In genomic region chr1:70966018-70966638, GRCh38 we compare ENCODE assay signal across 9 cellular contexts.
DNase-seq lines count a peak whose midpoint lies in the region; ATAC-seq, FAIRE-seq and TF ChIP-seq lines count a peak whose summit lies in the region.
"Had no signal": no experiment of that assay in that cellular context is flagged by ENCODE, and none has a peak within 500 bp of the region (broad histone marks: within the 10 kb centered on the region; RNA-seq: fewer than 3 reads in every experiment).

No MANE protein-coding gene starts in this region.

- no peak overlapping the region for H3K4me3 Mint-ChIP-seq in glutamatergic neuron (ENCODE audit: unreplicated experiment)
- H3K4me3 Mint-ChIP-seq in activated T-cell treated with anti-CD3 and anti-CD28 coated beads, Interleukin-2, amount 50 U/mL, for 4 hours: no peak overlapping the region
- H3K4me3 Mint-ChIP-seq: immature natural killer cell had no signal

- TF ChIP-seq POLR2A in GM12891 (IDR thresholded peaks at IDR 0.05; ENCODE audit: low read depth, low read length): no peak

- H3K27ac Mint-ChIP-seq in glutamatergic neuron (ENCODE audit: unreplicated experiment): no peak overlapping the region
- H3K27ac Mint-ChIP-seq: immature natural killer cell had no signal

- H3K9me3 Mint-ChIP-seq in glutamatergic neuron (ENCODE audit: unreplicated experiment): peaks cover 6% of the 10 kb centered on the region
- H3K9me3 Mint-ChIP-seq in activated T-cell treated with anti-CD3 and anti-CD28 coated beads, Interleukin-2, amount 50 U/mL, for 4 hours: peaks cover 3% of the 10 kb centered on the region

- H3K27me3 Mint-ChIP-seq in glutamatergic neuron (ENCODE audit: unreplicated experiment): no peaks in the 10 kb centered on the region
- peaks cover 7% of the 10 kb centered on the region for H3K27me3 Mint-ChIP-seq in activated T-cell treated with anti-CD3 and anti-CD28 coated beads, Interleukin-2, amount 50 U/mL, for 4 hours (ENCODE audit: low read depth)

- DNase-seq in EH (ENCODE audit: low read depth) (peak; percentile 2), NCI-H69 (lab: John Stamatoyannopoulos, UW) (peak; percentile 7), glutamatergic neuron (no peak), globus pallidus (ENCODE audit: low spot score) (no peak), NCI-H1092 (lab: John Stamatoyannopoulos, UW) (no peak), GM12891 (ENCODE audit: insufficient read length, low spot score) (no peak)
- DNase-seq in activated T-cell treated with anti-CD3 and anti-CD28 coated beads, Interleukin-2, amount 50 U/mL, for 4 hours: no peak

- peak; percentile 76 for ATAC-seq in GM21529 (IDR thresholded peaks at IDR 0.05; ENCODE audit: unreplicated experiment)
- ATAC-seq in activated T-cell treated with anti-CD3 and anti-CD28 coated beads, Interleukin-2, amount 50 U/mL, for 4 hours: no peak

- H3K4me1 Mint-ChIP-seq in glutamatergic neuron (ENCODE audit: low read depth, unreplicated experiment): no peaks in the 10 kb centered on the region
- no peaks in the 10 kb centered on the region for H3K4me1 Mint-ChIP-seq in activated T-cell treated with anti-CD3 and anti-CD28 coated beads, Interleukin-2, amount 50 U/mL, for 4 hours (ENCODE audit: low read depth)
- H3K4me1 Mint-ChIP-seq: immature natural killer cell had no signal

- no peak for FAIRE-seq in GM12891 (lab: Jason Lieb, UNC)

- peak; percentile 89 for TF ChIP-seq CTCF in glutamatergic neuron (IDR thresholded peaks at IDR 0.05; ENCODE audit: partially characterized antibody, unreplicated experiment)

- H3K36me3 Mint-ChIP-seq in glutamatergic neuron (ENCODE audit: unreplicated experiment): no peaks in the 10 kb centered on the region
- no peaks in the 10 kb centered on the region for H3K36me3 Mint-ChIP-seq in activated T-cell treated with anti-CD3 and anti-CD28 coated beads, Interleukin-2, amount 50 U/mL, for 4 hours (ENCODE audit: insufficient read depth)

TF ChIP-seq in GM12891, 5 proteins besides CTCF, POLR2A, EP300 and RAD21:
- TF ChIP-seq TAF1 (IDR thresholded peaks at IDR 0.05; ENCODE audit: low read depth, low read length) (no peak), PAX5 (IDR thresholded peaks at IDR 0.05; ENCODE audit: insufficient read depth, low read length, severe bottlenecking) (no peak), POU2F2 (IDR thresholded peaks at IDR 0.05; ENCODE audit: low read depth, low read length) (no peak), SPI1 (IDR thresholded peaks at IDR 0.05; ENCODE audit: low read depth, low read length) (no peak), POLR2AphosphoS5 (IDR thresholded peaks at IDR 0.05; ENCODE audit: low read depth, low read length) (no peak)

Comparison
In these comparisons a context has a peak if more than half of its experiments do, and no peak if none do; other contexts are left out.
1. DNase-seq: peak in EH (single experiment) and NCI-H69 (single experiment); none in glutamatergic neuron (single experiment), activated T-cell treated with anti-CD3 and anti-CD28 coated beads, Interleukin-2, amount 50 U/mL, for 4 hours (single experiment), globus pallidus (single experiment), NCI-H1092 (single experiment) and GM12891 (single experiment).